In the genomic region with DNA sequence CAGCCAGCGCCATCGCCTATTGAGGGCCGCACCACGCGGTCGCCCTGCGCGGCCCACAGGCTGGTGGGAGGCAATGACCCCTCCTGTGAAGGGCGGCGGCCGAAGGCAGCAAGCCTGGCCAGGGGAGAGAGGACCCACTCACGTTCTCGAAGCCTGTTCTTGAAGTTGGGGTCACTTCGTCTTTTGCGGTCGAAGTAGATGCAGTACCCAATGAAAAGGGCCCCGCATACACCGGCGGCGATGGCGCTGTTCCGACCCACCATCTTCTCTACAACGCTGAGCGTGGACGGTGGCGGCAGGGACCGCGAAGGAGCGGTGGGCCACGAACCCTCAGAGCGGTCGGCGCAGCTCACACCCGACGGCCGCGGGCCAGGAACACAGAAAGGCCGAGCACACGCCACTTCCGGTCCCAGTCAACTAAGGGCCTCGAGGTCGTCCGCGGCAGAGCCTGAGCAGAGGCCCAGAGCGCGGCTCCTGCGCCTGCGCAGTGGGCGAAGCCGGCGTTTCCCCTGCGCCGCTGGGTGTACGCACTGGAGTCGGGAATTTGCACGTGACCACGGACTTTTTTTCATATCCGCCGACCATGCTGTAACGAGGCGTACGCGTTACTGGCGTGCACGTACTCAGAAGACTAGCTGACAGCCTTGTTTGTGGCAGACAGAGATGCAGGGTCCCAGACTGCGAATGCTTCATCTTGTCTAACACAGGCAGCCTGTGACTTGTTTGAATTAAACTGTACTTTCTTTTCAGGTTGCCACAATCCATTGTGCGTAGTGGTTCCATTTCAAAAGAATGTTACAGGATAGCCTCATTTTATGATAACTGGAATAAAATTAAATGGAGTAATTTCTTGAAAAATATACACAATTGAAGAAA, we compare ENCODE assay signal across 8 cellular contexts. TPM values are rescaled to one million over a fixed set of nuclear protein-coding genes. Genes with fewer than 3 reads are reported as not detected.
DNase-seq lines count a peak whose midpoint lies in the region; ATAC-seq and TF ChIP-seq lines count a peak whose summit lies in the region.

A gene (minus strand): TSS at position 385 of the 876 bp plus-strand sequence. CDS start 122 bp downstream, at position 263.

- DNase-seq in AG04449 (ENCODE audit: low read depth, low spot score) (peak; percentile 85), NCI-H2227 (lab: John Stamatoyannopoulos, UW; ENCODE audit: unreplicated experiment) (peak; percentile 99), WERI-Rb-1 (peak; percentile 100), mammary epithelial cell (peak; percentile 97), iPS-NIHi7 (ENCODE audit: extremely low spot score) (peak; percentile 99), smooth muscle cell of the brain vasculature (ENCODE audit: low read depth, low spot score) (peak; percentile 98)

- TF ChIP-seq CTCF in AG04449 (IDR thresholded peaks at IDR 0.05; ENCODE audit: insufficient read depth, low read length, missing control alignments) = no peak
- no peak for TF ChIP-seq CTCF in WERI-Rb-1 (IDR thresholded peaks at IDR 0.05; ENCODE audit: low read depth, low read length)
- no peak for TF ChIP-seq CTCF in mammary epithelial cell (conservative IDR thresholded peaks at IDR 0.05 in 1 of 2, IDR thresholded peaks at IDR 0.05 in 1 of 2; ENCODE audit: extremely low read depth in 1 of 2, insufficient read depth in 1 of 2, low read depth in 1 of 2, low read length in 2 of 2)

- CTCF ChIA-PET in AG04449 (lab: Yijun Ruan, JAX) (no interaction called here), mammary epithelial cell (lab: Charles Lee; ENCODE audit: low non-redundant PET) (no interaction called here)

- 2% methylated on average over 25 of the region's 67 CpGs for WGBS in mammary epithelial cell (ENCODE audit: low coverage, missing lambda C conversion rate)

- in situ Hi-C loops in mammary epithelial cell (cut with MboI; ENCODE audit: low sequenced_read_pairs in 2 of 2) = no loop called here

- H3K36me3 ChIP-seq in WERI-Rb-1 = peaks cover 78% of the 10 kb centered on the region
- H3K36me3 ChIP-seq in mammary epithelial cell (ENCODE audit: insufficient read depth, low read length) = peaks cover 9% of the 10 kb centered on the region

- H3K79me2 ChIP-seq in mammary epithelial cell (ENCODE audit: insufficient read depth, low read length) = peaks cover 50% of the 10 kb centered on the region

- BruUV-seq in mammary epithelial cell (replicated peaks; lab: Mats Ljungman, UMichigan) = TSS peak; percentile 53

- peak within 1 kb of the TSS; percentile 89 for H3K4me2 ChIP-seq in mammary epithelial cell (ENCODE audit: insufficient read depth, low read depth, low read length)

- peak within 1 kb of the TSS; percentile 99 for H3K9ac ChIP-seq in mammary epithelial cell (ENCODE audit: insufficient read depth, low read length)

- H3K4me3 ChIP-seq in AG04449 (ENCODE audit: low read depth, low read length) = peak within 1 kb of the TSS; percentile 96
- peak within 1 kb of the TSS; percentile 97 for H3K4me3 ChIP-seq in WERI-Rb-1 (ENCODE audit: low read depth, low read length)
- peak within 1 kb of the TSS; percentile 75 to 98 (median 97) for H3K4me3 ChIP-seq in mammary epithelial cell (replicated peaks in 1 of 3; ENCODE audit: insufficient read depth in 1 of 3, low read depth in 2 of 3, low read length in 3 of 3)

- intact Hi-C loops in mammary epithelial cell (cut with micrococcal nuclease) = loop anchor here (1.0 to 2.0 kb wide), 2 partner anchors 24 to 32 kb away; a partner anchor contains a TSS

- POLR2A ChIA-PET in AG04449 (lab: Yijun Ruan, JAX) = interaction anchor here (0.6 to 1.7 kb wide), 4 partner anchors 8 to 201 kb away, joined by 3 to 5 read pairs (median 3); a partner anchor contains a TSS

- no peaks in the 10 kb centered on the region for H3K9me3 ChIP-seq in WERI-Rb-1 (ENCODE audit: severe bottlenecking)
- H3K9me3 ChIP-seq in mammary epithelial cell (replicated peaks; ENCODE audit: insufficient read depth, low read length) = no peaks in the 10 kb centered on the region

- H3K27me3 ChIP-seq in WERI-Rb-1 (ENCODE audit: insufficient read depth, low read depth, severe bottlenecking) = no peaks in the 10 kb centered on the region
- no peaks in the 10 kb centered on the region for H3K27me3 ChIP-seq in mammary epithelial cell (ENCODE audit: insufficient read depth, low read length)

- dilution Hi-C loops in mammary epithelial cell (cut with HindIII; ENCODE audit: low sequenced_read_pairs) = no loop called here

- peak; percentile 82 for ATAC-seq in GM18873 (IDR thresholded peaks at IDR 0.05; ENCODE audit: low FRiP score, unreplicated experiment)
- ATAC-seq in HG03139 (IDR thresholded peaks at IDR 0.05; ENCODE audit: unreplicated experiment) = peak; percentile 95

- H2AFZ ChIP-seq in mammary epithelial cell (ENCODE audit: low read depth, low read length) = peak within 1 kb of the TSS; percentile 83

- H4K20me1 ChIP-seq in mammary epithelial cell (ENCODE audit: insufficient read depth, low read length) = peaks cover 7% of the 10 kb centered on the region

- H3K4me1 ChIP-seq in mammary epithelial cell (ENCODE audit: insufficient read depth, low read length) = peaks cover 4% of the 10 kb centered on the region

- H3K27ac ChIP-seq in WERI-Rb-1 = peak within 1 kb of the TSS; percentile 92
- peak within 1 kb of the TSS; percentile 96 for H3K27ac ChIP-seq in mammary epithelial cell (ENCODE audit: insufficient read depth, low read depth, low read length)

RNA-seq across cellular contexts. Expression of the gene that starts here (rescaled TPM):
- total RNA-seq in mammary epithelial cell = 100 to 1,000 TPM in 1 of 2 donors, 10 to 100 TPM in 1; 96.5 to 102 TPM
- 54.8 TPM for polyA plus RNA-seq in mammary epithelial cell
- 44.8 TPM for polyA minus RNA-seq in mammary epithelial cell

Comparison
In these comparisons a context has a peak if more than half of its experiments do, and no peak if none do; other contexts are left out.
1. Peak in every context shown above with its lines: DNase-seq, ATAC-seq, H3K4me3 ChIP-seq and H3K27ac ChIP-seq.